In genomic region chr9:1320041-1320440, GRCh38 we compare ENCODE assay signal across 22 cellular contexts.
"Had no signal": no experiment of that assay in that cellular context is flagged by ENCODE, and none has a peak within 500 bp of the region (broad histone marks: within the 10 kb centered on the region; RNA-seq: fewer than 3 reads in every experiment).

No MANE protein-coding gene starts in this region.

- H3K4me2 ChIP-seq: KMS-11, SK-N-SH had no signal

- ATAC-seq: activated naive CD4-positive, alpha-beta T cell treated with anti-CD3 and anti-CD28 coated beads, Interleukin-2, amount 50 U/mL, for 72 hours; activated naive CD8-positive, alpha-beta T cell treated with anti-CD3 and anti-CD28 coated beads, Interleukin-2, amount 50 U/mL, for 24 hours; activated T-cell treated with anti-CD3 and anti-CD28 coated beads, Interleukin-2, amount 50 U/mL, for 4 hours; HepG2 had no signal

- H3K27ac ChIP-seq: KMS-11, VCaP had no signal

- H3K9ac ChIP-seq: KMS-11, SK-N-SH had no signal

- DNase-seq: activated CD4-positive, alpha-beta memory T cell treated with anti-CD3 and anti-CD28 coated beads for 36 hours; activated CD4-positive, alpha-beta T cell treated with anti-CD3 and anti-CD28 coated beads, Interleukin-2, amount 10 ng/mL, durations not matched to agents 7 days and 5 days; activated CD4-positive, CD25-positive, alpha-beta regulatory T cell; activated CD8-positive, alpha-beta memory T cell treated with anti-CD3 and anti-CD28 coated beads for 24 hours; activated effector memory CD4-positive, alpha-beta T cell treated with anti-CD3 and anti-CD28 coated beads, Interleukin-2, amount 50 U/mL, for 16 hours; activated naive CD4-positive, alpha-beta T cell treated with Interleukin-2 at 50 U/mL for 16 hours; activated naive CD8-positive, alpha-beta T cell treated with anti-CD3 and anti-CD28 coated beads, Interleukin-2, amount 50 U/mL, for 24 hours; activated T-cell treated with anti-CD3 and anti-CD28 coated beads, Interleukin-2, amount 50 U/mL, for 4 hours; amygdala; NCI-H1092; NCI-H1417; NCI-H1930; NCI-H2107; NCI-H446; NCI-H524 treated with DMSO at 0.1 percent for 48 hours; NCI-H748 treated with DMSO at 0.1 percent for 48 hours; SK-N-SH; T-helper 1 cell had no signal

- H3K9me3 ChIP-seq: SK-N-SH had no signal
